In genomic region chrX:1661922-1662221, GRCh38 we compare ENCODE assay signal across 12 cellular contexts. TPM values are rescaled to one million over a fixed set of nuclear protein-coding genes. Genes with fewer than 3 reads are reported as not detected.
DNase-seq lines count a peak whose midpoint lies in the region; ATAC-seq lines count a peak whose summit lies in the region.
"Had no signal": no experiment of that assay in that cellular context is flagged by ENCODE, and none has a peak within 500 bp of the region (broad histone marks: within the 10 kb centered on the region; RNA-seq: fewer than 3 reads in every experiment).

No MANE protein-coding gene starts in this region.

- peaks cover 31% of the 10 kb centered on the region for H3K36me3 Mint-ChIP-seq in T-helper 2 cell treated with Interferon-gamma antibody and Interleukin-4, amounts not matched to agents 5 μg/mL and 100 μg/mL, for 36 hours (ENCODE audit: low read depth)
- peaks cover 21 to 40% of the 10 kb centered on the region in 2 donors for H3K36me3 Mint-ChIP-seq in activated naive CD4-positive, alpha-beta T cell treated with anti-CD3 and anti-CD28 coated beads, Interleukin-2, amount 50 U/mL, for 72 hours

- peak overlapping the region in 6 of 7 experiments; percentile 7 to 34 (median 30) for H3K4me3 ChIP-seq in skin epidermis
- H3K4me3 ChIP-seq: adrenal gland had no signal

- DNase-seq in T-helper 2 cell treated with Interferon-gamma antibody and Interleukin-4, amounts not matched to agents 5 μg/mL and 100 μg/mL, for 36 hours (ENCODE audit: low spot score), result no peak
- DNase-seq in T-helper 2 cell (no peak), occipital lobe (lab: John Stamatoyannopoulos, UW) (no peak)
- no peak for DNase-seq in activated naive CD4-positive, alpha-beta T cell treated with anti-CD3 and anti-CD28 coated beads, Interleukin-2, amount 50 U/mL, for 72 hours (ENCODE audit: low spot score in 2 of 2)
- DNase-seq in stimulated activated CD4-positive, alpha-beta T cell treated with anti-CD3 and anti-CD28 coated beads, Interleukin-4, amount 100 ng/mL, for 1 hour, result no peak
- DNase-seq: NCI-H146 had no signal

- H3K27me3 Mint-ChIP-seq in T-helper 2 cell treated with Interferon-gamma antibody and Interleukin-4, amounts not matched to agents 5 μg/mL and 100 μg/mL, for 36 hours (ENCODE audit: low read depth), result no peaks in the 10 kb centered on the region

- ATAC-seq in HG02973 (IDR thresholded peaks at IDR 0.05; ENCODE audit: unreplicated experiment) (peak; percentile 7), GM19455 (IDR thresholded peaks at IDR 0.05; ENCODE audit: unreplicated experiment) (no peak)
- no peak for ATAC-seq in activated naive CD4-positive, alpha-beta T cell treated with anti-CD3 and anti-CD28 coated beads, Interleukin-2, amount 50 U/mL, for 72 hours
- ATAC-seq: gastroesophageal sphincter had no signal

- H3K27ac Mint-ChIP-seq in T-helper 2 cell treated with Interferon-gamma antibody and Interleukin-4, amounts not matched to agents 5 μg/mL and 100 μg/mL, for 36 hours, result peak overlapping the region; percentile 91
- peak overlapping the region; percentile 79 to 91 for H3K27ac Mint-ChIP-seq in activated naive CD4-positive, alpha-beta T cell treated with anti-CD3 and anti-CD28 coated beads, Interleukin-2, amount 50 U/mL, for 72 hours

- peak overlapping the region; percentile 85 for H3K4me3 Mint-ChIP-seq in T-helper 2 cell treated with Interferon-gamma antibody and Interleukin-4, amounts not matched to agents 5 μg/mL and 100 μg/mL, for 36 hours

- H3K9me3 Mint-ChIP-seq in T-helper 2 cell treated with Interferon-gamma antibody and Interleukin-4, amounts not matched to agents 5 μg/mL and 100 μg/mL, for 36 hours, result no peaks in the 10 kb centered on the region
- no peaks in the 10 kb centered on the region for H3K9me3 Mint-ChIP-seq in activated naive CD4-positive, alpha-beta T cell treated with anti-CD3 and anti-CD28 coated beads, Interleukin-2, amount 50 U/mL, for 72 hours

- peak overlapping the region in 8 of 21 experiments; percentile 25 to 71 (median 46) for H3K27ac ChIP-seq in skin epidermis
- H3K27ac ChIP-seq: adrenal gland, gastroesophageal sphincter had no signal

- H3K4me1 Mint-ChIP-seq in T-helper 2 cell treated with Interferon-gamma antibody and Interleukin-4, amounts not matched to agents 5 μg/mL and 100 μg/mL, for 36 hours (ENCODE audit: low read depth), result peaks cover 24% of the 10 kb centered on the region

RNA-seq across cellular contexts. Expression of gene ASMT, which starts 47.0 kb away (rescaled TPM):
- total RNA-seq in activated naive CD4-positive, alpha-beta T cell treated with anti-CD3 and anti-CD28 coated beads, Interleukin-2, amount 50 U/mL, for 72 hours, result 1 to 10 TPM in 1 of 2 donors, not detected in 1; 1.1 TPM
- total RNA-seq in occipital lobe, result 0.62 TPM
- total RNA-seq: stomach had no signal
